In the genomic region with DNA sequence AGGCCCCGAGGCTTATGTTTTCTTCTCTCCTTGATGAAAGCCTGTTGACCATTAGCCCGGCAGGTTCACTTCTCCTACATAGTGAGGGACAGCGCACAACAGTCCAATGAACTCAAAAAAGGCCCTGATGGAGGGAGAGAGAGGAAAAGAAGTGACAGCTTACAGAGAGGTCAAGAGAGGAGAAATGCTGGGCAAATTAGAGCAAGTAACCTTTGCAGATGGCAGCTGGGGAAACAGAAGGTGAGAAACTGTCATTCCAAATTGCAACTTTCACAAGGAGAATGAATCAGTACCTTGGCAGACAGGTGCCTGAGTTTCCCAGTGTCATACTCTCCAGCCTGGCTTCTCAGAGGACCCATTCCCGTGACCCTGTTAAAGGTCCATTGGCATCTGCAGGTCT, we compare ENCODE assay signal across 9 cellular contexts.
"Had no signal": no experiment of that assay in that cellular context is flagged by ENCODE, and none has a peak within 500 bp of the region (broad histone marks: within the 10 kb centered on the region; RNA-seq: fewer than 3 reads in every experiment).

No MANE protein-coding gene starts in this region.

- H3K9ac ChIP-seq: GM23248 had no signal

- H3K4me3 Mint-ChIP-seq: HFFc6, IgD-negative memory B cell had no signal

- H3K4me3 ChIP-seq: GM23248, HAP-1 had no signal

- H3K36me3 Mint-ChIP-seq: IgD-negative memory B cell had no signal

- H3K27ac ChIP-seq: GM23248, HL-60 had no signal

- H3K4me1 ChIP-seq: HAP-1 had no signal

- H3K9me3 ChIP-seq: HAP-1 had no signal

- H3K9me3 Mint-ChIP-seq: HFFc6, IgD-negative memory B cell had no signal

- H3K36me3 ChIP-seq: HAP-1 had no signal

- DNase-seq: GM23248, GOT3, H7, HFFc6 had no signal

- H3K27ac Mint-ChIP-seq: HFFc6, IgD-negative memory B cell had no signal

- ATAC-seq: HCT116, HepG2 had no signal
